ENCODE assay signal across 25 cellular contexts in genomic region chr10:74322141-74322540, GRCh38.
"Had no signal": no experiment of that assay in that cellular context is flagged by ENCODE, and none has a peak within 500 bp of the region (broad histone marks: within the 10 kb centered on the region; RNA-seq: fewer than 3 reads in every experiment).

No MANE protein-coding gene starts in this region.

- H3K27me3 Mint-ChIP-seq: naive thymus-derived CD4-positive, alpha-beta T cell; progenitor cell of endocrine pancreas had no signal

- H3K4me3 Mint-ChIP-seq: naive thymus-derived CD4-positive, alpha-beta T cell; stimulated activated effector memory CD8-positive, alpha-beta T cell treated with anti-CD3 and anti-CD28 coated beads, Interleukin-12 subunit alpha, Interleukin-12 subunit beta, amount 100 ng/mL, for 72 hours had no signal

- DNase-seq: activated CD4-positive, alpha-beta T cell treated with anti-CD3 and anti-CD28 coated beads for 48 hours; activated CD4-positive, alpha-beta T cell treated with anti-CD3 and anti-CD28 coated beads, Interleukin-2, amount 50 U/mL, for 48 hours; activated CD8-positive, alpha-beta memory T cell treated with anti-CD3 and anti-CD28 coated beads for 24 hours; activated gamma-delta T cell; activated naive CD4-positive, alpha-beta T cell treated with anti-CD3 and anti-CD28 coated beads, Interleukin-2, amount 50 U/mL, for 16 hours; amniotic stem cell; brain microvascular endothelial cell; central memory CD4-positive, alpha-beta T cell; foreskin melanocyte; heart right ventricle; midbrain; naive thymus-derived CD4-positive, alpha-beta T cell; ovary; right lobe of liver; stimulated activated CD4-positive, alpha-beta T cell treated with anti-CD3 and anti-CD28 coated beads, Interleukin-4, amount 100 ng/mL, for 24 hours; stomach; T1000; thyroid gland; upper lobe of left lung; WERI-Rb-1 had no signal

- H3K4me3 ChIP-seq: heart right ventricle, ovary, right lobe of liver, stomach, thyroid gland, upper lobe of left lung, vagina had no signal

- H3K27ac Mint-ChIP-seq: progenitor cell of endocrine pancreas; stimulated activated effector memory CD8-positive, alpha-beta T cell treated with anti-CD3 and anti-CD28 coated beads, Interleukin-12 subunit alpha, Interleukin-12 subunit beta, amount 100 ng/mL, for 72 hours had no signal

- ATAC-seq: activated CD4-positive, CD25-positive, alpha-beta regulatory T cell treated with anti-CD3 and anti-CD28 coated beads, Interleukin-2, amount 50 U/mL, for 24 hours; esophagus mucosa; heart right ventricle; naive thymus-derived CD4-positive, alpha-beta T cell; right lobe of liver; stimulated activated effector memory CD8-positive, alpha-beta T cell treated with anti-CD3 and anti-CD28 coated beads, Interleukin-12 subunit alpha, Interleukin-12 subunit beta, amount 100 ng/mL, for 72 hours had no signal
